Comparison of ENCODE assay signal across 1 cellular context in genomic region chr2:42324244-42324643, GRCh38.
TF ChIP-seq lines count a peak whose summit lies in the region.

No MANE protein-coding gene starts in this region.

TF ChIP-seq in HepG2, 621 proteins besides CTCF, POLR2A, EP300 and RAD21:
- peak; percentile 36; the same call in 1 of the 2 replicates for TF ChIP-seq PAF1 (CRISPR knock-in tag; IDR thresholded peaks at IDR 0.05)
- TF ChIP-seq NR2F1 (CRISPR knock-in tag; IDR thresholded peaks at IDR 0.05) = 0 out of 4 replicates have a peak, but pooled peaks of 1 of the 2 experiments have one; percentile 21
- TF ChIP-seq ZNF547 (CRISPR knock-in tag; IDR thresholded peaks at IDR 0.05) = peak; percentile 41; the same call in 1 of the 2 replicates
- no peak for TF ChIP-seq KMT2B (CRISPR knock-in tag; IDR thresholded peaks at IDR 0.05)
- no peak for TF ChIP-seq GTF2F1 (IDR thresholded peaks at IDR 0.05; ENCODE audit: low read length)
- TF ChIP-seq ARNTL (CRISPR knock-in tag; IDR thresholded peaks at IDR 0.05) = no peak
- TF ChIP-seq ETV5 (CRISPR knock-in tag; IDR thresholded peaks at IDR 0.05; ENCODE audit: borderline replicate concordance) = no peak
- TF ChIP-seq ZFP41 (CRISPR knock-in tag; IDR thresholded peaks at IDR 0.05; ENCODE audit: borderline replicate concordance) = 0 out of 2 replicates have a peak, but pooled peaks have one; percentile 12
- TF ChIP-seq PRPF4 (IDR thresholded peaks at IDR 0.05; ENCODE audit: low read depth, low read length, poor library complexity, severe bottlenecking) = no peak
- TF ChIP-seq TEAD3 (CRISPR knock-in tag; optimal IDR thresholded peaks at IDR 0.05; ENCODE audit: borderline replicate concordance) = peak; percentile 32
- TF ChIP-seq KLF6 (CRISPR knock-in tag; IDR thresholded peaks at IDR 0.05) = no peak
- TF ChIP-seq ZNF501 (CRISPR knock-in tag; IDR thresholded peaks at IDR 0.05) = 0 out of 2 replicates have a peak, but pooled peaks have one; percentile 32
- peak; percentile 54 for TF ChIP-seq RBM22 (optimal IDR thresholded peaks at IDR 0.05; ENCODE audit: low read length)
- TF ChIP-seq ZNF3 (CRISPR knock-in tag; IDR thresholded peaks at IDR 0.05) = 0 out of 2 replicates have a peak, but pooled peaks have one; percentile 38
- TF ChIP-seq, protein P1, sequence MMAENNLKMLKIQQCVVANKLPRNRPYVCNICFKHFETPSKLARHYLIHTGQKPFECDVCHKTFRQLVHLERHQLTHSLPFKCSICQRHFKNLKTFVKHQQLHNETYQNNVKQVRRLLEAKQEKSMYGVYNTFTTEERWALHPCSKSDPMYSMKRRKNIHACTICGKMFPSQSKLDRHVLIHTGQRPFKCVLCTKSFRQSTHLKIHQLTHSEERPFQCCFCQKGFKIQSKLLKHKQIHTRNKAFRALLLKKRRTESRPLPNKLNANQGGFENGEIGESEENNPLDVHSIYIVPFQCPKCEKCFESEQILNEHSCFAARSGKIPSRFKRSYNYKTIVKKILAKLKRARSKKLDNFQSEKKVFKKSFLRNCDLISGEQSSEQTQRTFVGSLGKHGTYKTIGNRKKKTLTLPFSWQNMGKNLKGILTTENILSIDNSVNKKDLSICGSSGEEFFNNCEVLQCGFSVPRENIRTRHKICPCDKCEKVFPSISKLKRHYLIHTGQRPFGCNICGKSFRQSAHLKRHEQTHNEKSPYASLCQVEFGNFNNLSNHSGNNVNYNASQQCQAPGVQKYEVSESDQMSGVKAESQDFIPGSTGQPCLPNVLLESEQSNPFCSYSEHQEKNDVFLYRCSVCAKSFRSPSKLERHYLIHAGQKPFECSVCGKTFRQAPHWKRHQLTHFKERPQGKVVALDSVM (CRISPR knock-in tag; IDR thresholded peaks at IDR 0.05) = peak; percentile 73; the same call in 1 of the 2 replicates
- TF ChIP-seq POGK (CRISPR knock-in tag; conservative IDR thresholded peaks at IDR 0.05) = 0 out of 2 replicates have a peak, but pooled peaks have one; percentile 40
TF ChIP-seq in HepG2: peak in this region for 10.
